ENCODE assay signal across 8 cellular contexts in the genomic region with DNA sequence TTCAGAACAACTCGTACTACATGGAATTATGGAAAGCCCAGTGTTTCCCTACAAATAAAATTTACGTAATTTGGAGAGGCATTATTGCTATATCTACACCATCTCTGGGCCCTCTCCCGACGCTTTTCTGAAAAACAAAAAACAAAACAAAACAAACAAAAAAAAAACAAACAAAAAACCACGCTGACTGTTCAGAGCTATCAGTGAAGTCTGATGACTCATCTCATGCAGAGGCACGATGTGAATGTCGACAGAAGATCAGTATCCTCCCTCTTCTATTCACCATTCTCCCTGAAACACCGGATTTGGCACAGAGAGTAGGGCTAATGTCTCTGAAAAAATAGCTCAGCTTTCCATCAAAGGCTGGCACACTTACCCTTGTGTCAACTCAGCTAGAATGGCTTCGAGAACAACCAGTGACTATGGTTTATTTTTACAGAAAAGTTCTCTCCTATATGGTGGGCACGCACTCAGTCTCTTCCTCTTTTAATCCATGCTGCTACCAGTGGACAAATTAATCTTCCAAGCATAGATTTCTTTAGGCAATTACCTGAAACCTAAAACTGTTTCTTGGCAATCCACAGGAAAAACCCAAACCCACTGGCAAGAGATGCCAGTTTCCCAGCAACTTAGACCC. TPM values are rescaled to one million over a fixed set of nuclear protein-coding genes. Genes with fewer than 3 reads are reported as not detected.
A peak's percentile ranks its signal among the peaks of the same experiment; 100 is the strongest.
DNase-seq lines count a peak whose midpoint lies in the region; ATAC-seq, FAIRE-seq and TF ChIP-seq lines count a peak whose summit lies in the region.

No MANE protein-coding gene starts in this region.

- TF ChIP-seq RAD21 in A549 (conservative IDR thresholded peaks at IDR 0.05 in 1 of 2, IDR thresholded peaks at IDR 0.05 in 1 of 2) = no peak

- H3K4me1 Mint-ChIP-seq in activated naive CD8-positive, alpha-beta T cell treated with anti-CD3 and anti-CD28 coated beads, Interleukin-2, amount 10 ng/mL, durations not matched to agents 7 days and 5 days = peaks cover 33% of the 10 kb centered on the region

- peak in 1 of 2 experiments; percentile 17 for DNase-seq in A549 (ENCODE audit: low read depth in 1 of 2, low spot score in 1 of 2)
- DNase-seq in HT1080 (ENCODE audit: low read depth) = peak; percentile 16
- DNase-seq in activated naive CD8-positive, alpha-beta T cell treated with anti-CD3 and anti-CD28 coated beads, Interleukin-2, amount 10 ng/mL, durations not matched to agents 7 days and 5 days = no peak
- no peak for DNase-seq in lower lobe of right lung
- no peak for DNase-seq in NCI-H1417 treated with DMSO at 0.1 percent for 48 hours (lab: John Stamatoyannopoulos, UW)
- DNase-seq in medulla oblongata (ENCODE audit: extremely low spot score) = no peak
- no peak for DNase-seq in NCI-H345 (lab: John Stamatoyannopoulos, UW)
- no peak for DNase-seq in testis

- no peaks in the 10 kb centered on the region for H3K9me3 Mint-ChIP-seq in activated naive CD8-positive, alpha-beta T cell treated with anti-CD3 and anti-CD28 coated beads, Interleukin-2, amount 10 ng/mL, durations not matched to agents 7 days and 5 days

- H3K4me3 ChIP-seq in A549 (peak overlapping the region; percentile 83; the same call in 2 of the 3 replicates), lower lobe of right lung (peak overlapping the region; percentile 97), testis (no peak overlapping the region)

- no peak overlapping the region for H3K27ac ChIP-seq in A549
- H3K27ac ChIP-seq in lower lobe of right lung = peak overlapping the region; percentile 3
- no peak overlapping the region for H3K27ac ChIP-seq in testis

- no peak for FAIRE-seq in A549 (lab: Jason Lieb, UNC)

- H3K4me3 Mint-ChIP-seq in activated naive CD8-positive, alpha-beta T cell treated with anti-CD3 and anti-CD28 coated beads, Interleukin-2, amount 10 ng/mL, durations not matched to agents 7 days and 5 days = peak overlapping the region; percentile 88

- POLR2A ChIA-PET in A549 (lab: Yijun Ruan, JAX) = interaction anchor here (1.1 kb wide), 1 partner anchor 26 kb away, joined by 3 read pairs; no protein-coding TSS in a partner anchor
- POLR2A ChIA-PET in activated naive CD8-positive, alpha-beta T cell treated with anti-CD3 and anti-CD28 coated beads, Interleukin-2, amount 10 ng/mL, durations not matched to agents 7 days and 5 days (lab: Charles Lee) = interaction anchor here (0.7 kb wide), 1 partner anchor 1266 kb away, joined by 4 read pairs; no protein-coding TSS in a partner anchor

- CTCF ChIA-PET in A549 (lab: Yijun Ruan, JAX) = no interaction called here

- peaks cover 11% of the 10 kb centered on the region for H3K4me1 ChIP-seq in A549
- H3K4me1 ChIP-seq in lower lobe of right lung = peaks cover 48% of the 10 kb centered on the region
- H3K4me1 ChIP-seq in testis = peaks cover 14% of the 10 kb centered on the region

- intact Hi-C loops in lower lobe of right lung (cut with DNase I) = no loop called here
- intact Hi-C loops in testis (cut with DNase I; ENCODE audit: low total_unique reads) = no loop called here

- H3K27me3 ChIP-seq in lower lobe of right lung (ENCODE audit: low read depth) (no peaks in the 10 kb centered on the region), testis (no peaks in the 10 kb centered on the region)

- H3K4me2 ChIP-seq in A549 = peak overlapping the region; percentile 95

- H3K36me3 ChIP-seq in lower lobe of right lung = peaks cover 29% of the 10 kb centered on the region
- no peaks in the 10 kb centered on the region for H3K36me3 ChIP-seq in testis (ENCODE audit: low read depth, missing control alignments)

- no peak for TF ChIP-seq EP300 in A549 (IDR thresholded peaks at IDR 0.05)

- peaks cover 3% of the 10 kb centered on the region for H3K27me3 Mint-ChIP-seq in activated naive CD8-positive, alpha-beta T cell treated with anti-CD3 and anti-CD28 coated beads, Interleukin-2, amount 10 ng/mL, durations not matched to agents 7 days and 5 days

- TF ChIP-seq POLR2A in A549 (IDR thresholded peaks at IDR 0.05; ENCODE audit: low read length) (no peak), testis (IDR thresholded peaks at IDR 0.05) (no peak)

- WGBS in A549 (ENCODE audit: missing lambda C conversion rate) = 48% methylated on average over 10 of the region's 10 CpGs
- WGBS in testis, 2 donors = 39 to 50% methylated on average over 10 of the region's 10 CpGs

- peak overlapping the region; percentile 86 for H3K27ac Mint-ChIP-seq in activated naive CD8-positive, alpha-beta T cell treated with anti-CD3 and anti-CD28 coated beads, Interleukin-2, amount 10 ng/mL, durations not matched to agents 7 days and 5 days

- H3K9me3 ChIP-seq in A549 = no peaks in the 10 kb centered on the region
- no peaks in the 10 kb centered on the region for H3K9me3 ChIP-seq in lower lobe of right lung
- no peaks in the 10 kb centered on the region for H3K9me3 ChIP-seq in testis

- ATAC-seq in A549 (no peak), lower lobe of right lung (no peak)
- no peak for ATAC-seq in activated naive CD8-positive, alpha-beta T cell treated with anti-CD3 and anti-CD28 coated beads, Interleukin-2, amount 10 ng/mL, durations not matched to agents 7 days and 5 days (ENCODE audit: low read depth)

- TF ChIP-seq CTCF in A549 (IDR thresholded peaks at IDR 0.05) (no peak), lower lobe of right lung (IDR thresholded peaks at IDR 0.05) (no peak), testis (IDR thresholded peaks at IDR 0.05) (no peak)

- peaks cover 14% of the 10 kb centered on the region for H3K36me3 Mint-ChIP-seq in activated naive CD8-positive, alpha-beta T cell treated with anti-CD3 and anti-CD28 coated beads, Interleukin-2, amount 10 ng/mL, durations not matched to agents 7 days and 5 days

TF ChIP-seq in A549, 52 proteins besides CTCF, POLR2A, EP300 and RAD21:
- TF ChIP-seq HOXB13 (CRISPR knock-in tag; IDR thresholded peaks at IDR 0.05; ENCODE audit: low read depth) (no peak), FOSL2 (IDR thresholded peaks at IDR 0.05) (no peak), FOSL2 (CRISPR knock-in tag; IDR thresholded peaks at IDR 0.05) (peak; percentile 66)

RNA-seq across cellular contexts. Expression of a gene that starts 1.5 kb away (rescaled TPM):
- polyA plus RNA-seq in A549 (2011; rRNA removed) = 36.5 and 41.0 TPM in 2 replicates
- polyA plus RNA-seq in A549 (2012; cell fraction: cytosol; rRNA removed) = 13.6 and 13.7 TPM in 2 replicates
- polyA plus RNA-seq in A549 (2012; cell fraction: nucleus; rRNA removed) = 16.5 and 29.3 TPM in 2 replicates
- 21.8 to 28.1 TPM (median 25.8 TPM) in 3 replicates for polyA plus RNA-seq in A549 (2017; fragmentation: RNase III; extraction: RNeasy Plus Mini Kit Qiagen cat#74134 plus additional on column Dnase treatment)
- 31.8 and 39.8 TPM in 2 replicates for polyA minus RNA-seq in A549 (2011; rRNA and poly(A)+ RNA removed)
- total RNA-seq in HT1080 (2014; rRNA removed; shearing (Covaris generic)) = 34.1 and 35.2 TPM in 2 replicates
- polyA plus RNA-seq in HT1080 (2015; cell fraction: cytosol; rRNA removed) = 30.3 and 39.6 TPM in 2 replicates
- polyA plus RNA-seq in HT1080 (2015; cell fraction: nucleus; rRNA removed) = 68.2 and 83.2 TPM in 2 replicates
- total RNA-seq in activated naive CD8-positive, alpha-beta T cell treated with anti-CD3 and anti-CD28 coated beads, Interleukin-2, amount 10 ng/mL, durations not matched to agents 7 days and 5 days = 10 to 100 TPM; 73.0 to 75.6 TPM
- 56.5 TPM for total RNA-seq in lower lobe of right lung
- 100 to 1,000 TPM; 147 to 180 TPM for total RNA-seq in testis
- polyA plus RNA-seq in testis (ENCODE audit: insufficient read depth, low read depth, low replicate concordance) = 85.4 TPM

RNA-seq across cellular contexts. Expression of a gene that starts 51.2 kb away (rescaled TPM):
- polyA plus RNA-seq in A549 (2011; rRNA removed) (20.8 and 25.7 TPM in 2 replicates), A549 (2017; fragmentation: RNase III; extraction: RNeasy Plus Mini Kit Qiagen cat#74134 plus additional on column Dnase treatment) (29.9 to 32.0 TPM (median 31.1 TPM) in 3 replicates), testis (ENCODE audit: insufficient read depth, low read depth, low replicate concordance) (16.8 TPM)
- 7.9 and 8.1 TPM in 2 replicates for polyA plus RNA-seq in A549 (2012; cell fraction: cytosol; rRNA removed)
- polyA plus RNA-seq in A549 (2012; cell fraction: nucleus; rRNA removed) = 7.2 and 8.6 TPM in 2 replicates
- 14.6 and 23.5 TPM in 2 replicates for polyA minus RNA-seq in A549 (2011; rRNA and poly(A)+ RNA removed)
- total RNA-seq in HT1080 (2014; rRNA removed; shearing (Covaris generic)) = 19.3 and 21.3 TPM in 2 replicates
- polyA plus RNA-seq in HT1080 (2015; cell fraction: cytosol; rRNA removed) = 21.5 and 22.7 TPM in 2 replicates
- 39.4 and 44.7 TPM in 2 replicates for polyA plus RNA-seq in HT1080 (2015; cell fraction: nucleus; rRNA removed)
- total RNA-seq in activated naive CD8-positive, alpha-beta T cell treated with anti-CD3 and anti-CD28 coated beads, Interleukin-2, amount 10 ng/mL, durations not matched to agents 7 days and 5 days = 10 to 100 TPM; 33.9 to 35.9 TPM
- total RNA-seq in lower lobe of right lung (22.3 TPM), testis (10 to 100 TPM; 26.4 to 32.4 TPM)

Comparison
In these comparisons a context has a peak if more than half of its experiments do, and no peak if none do; other contexts are left out.
1. H3K4me3 ChIP-seq: peak in A549 (single experiment) and lower lobe of right lung (single experiment); none in testis (0 of 2).